Comparison of ENCODE assay signal across 8 cellular contexts in the genomic region with DNA sequence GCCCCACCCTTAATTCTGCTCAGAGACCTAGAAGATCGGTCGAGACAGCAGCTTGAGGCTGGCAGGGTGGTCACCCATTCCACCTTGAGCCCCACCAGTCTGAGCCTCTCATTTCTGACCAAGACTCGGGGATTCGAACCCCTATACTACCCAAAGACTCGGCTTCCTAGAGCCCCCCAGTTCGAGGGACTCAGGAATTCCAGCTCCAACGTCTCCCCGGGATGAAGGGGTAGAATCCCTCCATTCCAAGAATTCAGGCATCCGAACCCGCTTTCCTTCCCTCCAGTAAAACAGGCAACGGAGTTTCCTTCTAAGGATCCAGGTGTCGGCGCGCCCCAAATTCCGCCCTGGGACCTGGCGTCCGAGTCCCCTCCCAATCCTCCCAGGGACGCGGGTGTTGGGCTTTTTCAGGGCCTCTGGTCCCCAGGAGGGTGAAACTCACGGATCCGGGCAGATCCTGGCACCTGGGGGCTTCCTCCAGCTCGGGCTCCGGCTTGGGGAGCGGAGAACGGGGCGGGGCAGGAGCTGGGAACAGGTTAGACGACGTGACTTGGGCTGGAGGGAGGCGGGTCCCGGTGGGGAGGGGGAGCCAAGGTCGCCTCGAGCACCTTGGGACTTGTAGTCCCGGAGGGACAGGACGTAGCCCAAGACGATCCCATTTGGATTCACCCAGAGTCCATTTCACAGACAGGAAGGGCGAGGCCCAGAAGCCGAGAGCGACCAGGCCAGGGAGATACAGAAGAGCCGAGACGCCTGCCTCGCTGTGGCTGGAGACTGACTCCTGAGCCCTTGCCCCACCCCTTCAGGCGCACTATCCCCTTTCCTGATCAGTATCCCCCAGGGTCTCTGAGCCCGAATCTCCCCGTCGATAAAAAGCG. TPM values are rescaled to one million over a fixed set of nuclear protein-coding genes. Genes with fewer than 3 reads are reported as not detected.
DNase-seq lines count a peak whose midpoint lies in the region; ATAC-seq, FAIRE-seq and TF ChIP-seq lines count a peak whose summit lies in the region.

A gene with protein sequence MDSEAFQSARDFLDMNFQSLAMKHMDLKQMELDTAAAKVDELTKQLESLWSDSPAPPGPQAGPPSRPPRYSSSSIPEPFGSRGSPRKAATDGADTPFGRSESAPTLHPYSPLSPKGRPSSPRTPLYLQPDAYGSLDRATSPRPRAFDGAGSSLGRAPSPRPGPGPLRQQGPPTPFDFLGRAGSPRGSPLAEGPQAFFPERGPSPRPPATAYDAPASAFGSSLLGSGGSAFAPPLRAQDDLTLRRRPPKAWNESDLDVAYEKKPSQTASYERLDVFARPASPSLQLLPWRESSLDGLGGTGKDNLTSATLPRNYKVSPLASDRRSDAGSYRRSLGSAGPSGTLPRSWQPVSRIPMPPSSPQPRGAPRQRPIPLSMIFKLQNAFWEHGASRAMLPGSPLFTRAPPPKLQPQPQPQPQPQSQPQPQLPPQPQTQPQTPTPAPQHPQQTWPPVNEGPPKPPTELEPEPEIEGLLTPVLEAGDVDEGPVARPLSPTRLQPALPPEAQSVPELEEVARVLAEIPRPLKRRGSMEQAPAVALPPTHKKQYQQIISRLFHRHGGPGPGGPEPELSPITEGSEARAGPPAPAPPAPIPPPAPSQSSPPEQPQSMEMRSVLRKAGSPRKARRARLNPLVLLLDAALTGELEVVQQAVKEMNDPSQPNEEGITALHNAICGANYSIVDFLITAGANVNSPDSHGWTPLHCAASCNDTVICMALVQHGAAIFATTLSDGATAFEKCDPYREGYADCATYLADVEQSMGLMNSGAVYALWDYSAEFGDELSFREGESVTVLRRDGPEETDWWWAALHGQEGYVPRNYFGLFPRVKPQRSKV (minus strand): TSS at position 513 of the 878 bp plus-strand sequence. CDS start 6,751 bp downstream, outside the sequence.

- H3K4me1 Mint-ChIP-seq in nephron progenitor cell = peaks cover 64% of the 10 kb centered on the region

- peaks cover 40% of the 10 kb centered on the region for H3K27me3 Mint-ChIP-seq in nephron progenitor cell (ENCODE audit: low read depth, poor library complexity)

- H3K36me3 Mint-ChIP-seq in nephron progenitor cell (ENCODE audit: low read depth) = peaks cover 14% of the 10 kb centered on the region

- no peaks in the 10 kb centered on the region for H3K36me3 ChIP-seq in urinary bladder (ENCODE audit: insufficient read depth)

- no peaks in the 10 kb centered on the region for H3K4me1 ChIP-seq in urinary bladder (ENCODE audit: insufficient read depth)

- peak; percentile 23 for ATAC-seq in HG02938 (IDR thresholded peaks at IDR 0.05; ENCODE audit: unreplicated experiment)

- peak within 1 kb of the TSS; percentile 100 for H3K27ac Mint-ChIP-seq in nephron progenitor cell

- no peak for TF ChIP-seq CTCF in D721Med (IDR thresholded peaks at IDR 0.05; ENCODE audit: insufficient read depth, missing control alignments)
- TF ChIP-seq CTCF in fibroblast of pulmonary artery (IDR thresholded peaks at IDR 0.05; ENCODE audit: low read length, missing control alignments) = no peak
- TF ChIP-seq CTCF in nephron progenitor cell (IDR thresholded peaks at IDR 0.05) = no peak

- H3K4me3 ChIP-seq in fibroblast of pulmonary artery (replicated peaks; ENCODE audit: low read depth, low read length) = peak within 1 kb of the TSS; percentile 76
- H3K4me3 ChIP-seq in urinary bladder (ENCODE audit: low read depth, low read length) = peak within 1 kb of the TSS; percentile 56

- peak within 1 kb of the TSS; percentile 85 for H3K27ac ChIP-seq in urinary bladder (ENCODE audit: low read depth)

- H3K9me3 Mint-ChIP-seq in nephron progenitor cell = no peaks in the 10 kb centered on the region

- peak; percentile 90 for DNase-seq in D721Med (ENCODE audit: insufficient read length, low spot score)
- DNase-seq in NCI-H526 treated with DMSO at 0.1 percent for 48 hours (lab: John Stamatoyannopoulos, UW) = peak; percentile 69
- peak; percentile 73 to 79 for DNase-seq in activated T-cell treated with anti-CD3 and anti-CD28 coated beads, Interleukin-2, amount 50 U/mL, for 48 hours
- DNase-seq in fibroblast of pulmonary artery (ENCODE audit: low read depth) = peak; percentile 85
- DNase-seq in nephron progenitor cell = peak; percentile 73
- DNase-seq in retina = no peak

- FAIRE-seq in D721Med (lab: Jason Lieb, UNC) = no peak

- WGBS in urinary bladder = 7% methylated on average over 46 of the region's 46 CpGs

- peak within 1 kb of the TSS; percentile 89 for H3K4me3 Mint-ChIP-seq in nephron progenitor cell

RNA-seq across cellular contexts. Expression of the gene that starts here (rescaled TPM):
- 7.7 TPM for total RNA-seq in urinary bladder
- polyA plus RNA-seq in urinary bladder = 28.1 TPM
